ENCODE assay signal across 25 cellular contexts in the genomic region with DNA sequence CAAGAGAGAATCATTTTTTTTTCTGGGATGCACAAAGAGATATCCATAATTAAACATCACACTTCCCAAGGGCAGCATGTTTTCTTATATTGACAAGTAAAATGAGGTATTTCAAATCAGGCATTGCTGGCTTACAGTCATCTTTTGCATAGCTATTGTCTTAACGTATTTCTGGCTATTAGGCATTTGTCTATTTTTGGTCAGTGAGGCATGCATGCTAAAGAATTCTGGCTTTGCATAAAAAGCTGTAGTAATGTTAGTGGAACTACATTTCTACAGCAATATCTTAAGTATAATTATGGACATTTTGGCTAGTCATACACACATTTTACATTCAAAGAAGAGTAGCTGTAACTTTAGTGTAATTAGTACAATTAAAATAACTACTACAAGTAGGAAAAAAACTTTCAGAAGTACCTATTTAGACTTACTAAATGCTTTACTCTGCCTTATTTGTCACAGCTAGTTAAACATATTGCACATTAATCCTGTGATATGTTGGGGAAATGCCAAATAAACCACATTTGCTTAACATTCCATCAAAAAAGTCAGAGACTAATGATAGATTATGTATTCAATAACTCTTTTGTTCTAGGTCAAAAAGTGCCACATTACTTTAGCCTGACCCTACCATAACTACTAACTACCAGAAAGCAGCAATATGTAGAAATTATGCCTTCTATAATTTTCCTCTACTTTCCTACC.
"Had no signal": no experiment of that assay in that cellular context is flagged by ENCODE, and none has a peak within 500 bp of the region (broad histone marks: within the 10 kb centered on the region; RNA-seq: fewer than 3 reads in every experiment).

No MANE protein-coding gene starts in this region.

- H3K4me2 ChIP-seq: hepatocyte had no signal

- H3K36me3 ChIP-seq: cardiac muscle cell, neutrophil, ovary, prostate gland, right atrium auricular region, stomach, transverse colon, uterus had no signal

- H3K27ac ChIP-seq: body of pancreas, cardiac muscle cell, epithelial cell of prostate, hepatocyte, neutrophil, ovary, prostate gland, right atrium auricular region, skin epidermis, stomach, transverse colon, uterus, VCaP had no signal

- H2AFZ ChIP-seq: hepatocyte had no signal

- H3K4me3 ChIP-seq: body of pancreas, cardiac muscle cell, hepatocyte, ovary, prostate gland, right atrium auricular region, skin epidermis, stomach, transverse colon, uterus had no signal

- DNase-seq: activated CD4-positive, alpha-beta memory T cell treated with anti-CD3 and anti-CD28 coated beads, Interleukin-2, amount 10 ng/mL, durations not matched to agents 7 days and 5 days; activated CD4-positive, alpha-beta T cell treated with anti-CD3 and anti-CD28 coated beads, Interleukin-2, amount 10 ng/mL, durations not matched to agents 24 days and 14 days; activated effector memory CD4-positive, alpha-beta T cell treated with Interleukin-2 at 50 U/mL for 16 hours; activated naive CD4-positive, alpha-beta T cell treated with anti-CD3 and anti-CD28 coated beads for 36 hours; activated naive CD8-positive, alpha-beta T cell treated with anti-CD3 and anti-CD28 coated beads, Interleukin-2, amount 10 ng/mL, durations not matched to agents 7 days and 5 days; activated T-cell treated with anti-CD3 and anti-CD28 coated beads, Interleukin-2, amount 50 U/mL, for 72 hours; amniotic stem cell; body of pancreas; foreskin fibroblast; left colon; ovary; stimulated activated CD4-positive, alpha-beta T cell treated with anti-CD3 and anti-CD28 coated beads, Interleukin-1b, Interleukin-23, amount 100 ng/mL, for 48 hours; stomach; transverse colon; uterus had no signal

- H3K9me3 ChIP-seq: body of pancreas, neutrophil, ovary, prostate gland, right atrium auricular region, stomach, transverse colon, uterus had no signal

- ATAC-seq: activated CD4-positive, CD25-positive, alpha-beta regulatory T cell treated with anti-CD3 and anti-CD28 coated beads, Interleukin-2, amount 50 U/mL, for 24 hours; activated T-cell treated with anti-CD3 and anti-CD28 coated beads, Interleukin-2, amount 50 U/mL, for 72 hours; body of pancreas; left colon; natural killer cell treated with Interleukin-12 subunit alpha and Interleukin-12 subunit beta and Interleukin-15 and Interleukin-18, amount 100 ng/mL, for 72 hours had no signal

- H3K27me3 ChIP-seq: body of pancreas, cardiac muscle cell, hepatocyte, neutrophil, ovary, right atrium auricular region, stomach, transverse colon, uterus had no signal

- H3K79me2 ChIP-seq: hepatocyte had no signal
